Comparison of ENCODE assay signal across 8 cellular contexts in the genomic region with DNA sequence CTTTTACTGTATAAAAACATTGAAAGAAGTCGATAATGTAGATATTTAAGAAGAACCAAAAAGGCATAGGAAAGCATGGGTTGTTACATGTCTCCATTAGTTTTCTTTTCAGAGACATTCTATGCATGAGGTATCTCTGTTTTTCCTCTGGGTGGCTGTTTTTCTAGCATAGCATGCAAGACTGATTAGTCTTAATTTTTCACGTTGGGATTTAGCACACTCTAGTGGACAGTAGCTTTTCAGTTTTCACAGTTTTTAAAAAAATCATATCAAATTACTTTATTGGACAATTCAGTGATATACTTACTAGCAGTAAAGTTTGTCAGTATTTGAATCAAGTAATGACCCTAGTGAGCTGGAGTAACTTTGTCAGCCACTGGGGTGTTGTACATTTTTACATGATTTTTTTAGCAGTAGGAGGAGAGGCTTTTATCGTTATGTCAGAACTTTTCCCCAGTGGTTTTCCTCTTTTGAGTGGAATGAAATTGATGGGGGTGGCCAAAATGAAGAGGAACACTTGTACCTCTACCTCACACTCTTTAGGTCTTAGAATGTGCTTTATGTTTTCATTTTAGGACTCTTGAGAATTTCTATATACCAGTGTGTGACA. TPM values are rescaled to one million over a fixed set of nuclear protein-coding genes. Genes with fewer than 3 reads are reported as not detected.
A peak's percentile ranks its signal among the peaks of the same experiment; 100 is the strongest.
DNase-seq lines count a peak whose midpoint lies in the region; ATAC-seq, FAIRE-seq and TF ChIP-seq lines count a peak whose summit lies in the region.

No MANE protein-coding gene starts in this region.

- intact Hi-C loops in breast epithelium (cut with DNase I; ENCODE audit: low total_unique reads) (no loop called here), right lobe of liver (cut with DNase I) (loop anchor here (10.0 kb wide), 2 partner anchors 314 to 334 kb away; no protein-coding TSS in a partner anchor)

- ATAC-seq in right lobe of liver, result peak; percentile 89 to 96 (median 92)
- ATAC-seq in GM21423 (IDR thresholded peaks at IDR 0.05; ENCODE audit: unreplicated experiment), result no peak
- no peak for ATAC-seq in HG03439 (IDR thresholded peaks at IDR 0.05; ENCODE audit: unreplicated experiment)

- H3K4me3 ChIP-seq in breast epithelium (no peak overlapping the region), right lobe of liver (no peak overlapping the region)

- H3K27me3 ChIP-seq in breast epithelium (no peaks in the 10 kb centered on the region), right lobe of liver (no peaks in the 10 kb centered on the region)

- WGBS in right lobe of liver (ENCODE audit: insufficient coverage, low coverage, low lambda C conversion rate, missing lambda C conversion rate), result 55% methylated on average over 3 of the region's 3 CpGs

- DNase-seq in AML-193 (lab: John Stamatoyannopoulos, UW) (peak; percentile 88), GM19239 (ENCODE audit: insufficient read length, low spot score) (no peak), NCI-H524 treated with DMSO at 0.1 percent for 48 hours (lab: John Stamatoyannopoulos, UW) (peak; percentile 57), breast epithelium (ENCODE audit: low spot score in 2 of 2) (no peak), right lobe of liver (no peak), 8988T (no peak)

- TF ChIP-seq CTCF in breast epithelium (IDR thresholded peaks at IDR 0.05) (peak in 2 of 3 donors; percentile 42 to 69), right lobe of liver (IDR thresholded peaks at IDR 0.05) (peak; percentile 63 to 81 (median 70))

- H3K9me3 ChIP-seq in breast epithelium (no peaks in the 10 kb centered on the region), right lobe of liver (no peaks in the 10 kb centered on the region)

- peak; percentile 55 for FAIRE-seq in GM19239 (lab: Jason Lieb, UNC)

- H3K27ac ChIP-seq in breast epithelium (no peak overlapping the region), right lobe of liver (no peak overlapping the region)

- no peaks in the 10 kb centered on the region for H3K36me3 ChIP-seq in breast epithelium
- no peaks in the 10 kb centered on the region for H3K36me3 ChIP-seq in right lobe of liver

- H3K4me1 ChIP-seq in breast epithelium, result no peaks in the 10 kb centered on the region
- no peaks in the 10 kb centered on the region for H3K4me1 ChIP-seq in right lobe of liver

- TF ChIP-seq POLR2A in breast epithelium (IDR thresholded peaks at IDR 0.05) (no peak), right lobe of liver (IDR thresholded peaks at IDR 0.05) (no peak)

RNA-seq across cellular contexts. Expression of gene SEC22A, which starts 57.2 kb away (rescaled TPM):
- total RNA-seq in breast epithelium (10 to 100 TPM; 28.5 to 45.2 (median 33.1) TPM), right lobe of liver (10 to 100 TPM in 4 of 6 experiments, 1 to 10 TPM in 2; 7.5 to 24.9 (median 11.0) TPM)

Comparison
In these comparisons a context has a peak if more than half of its experiments do, and no peak if none do; other contexts are left out.
1. DNase-seq: peak in AML-193 (2 of 2) and NCI-H524 treated with DMSO at 0.1 percent for 48 hours (single experiment); none in GM19239 (single experiment), breast epithelium (0 of 2), right lobe of liver (0 of 3) and 8988T (single experiment).
2. ATAC-seq: peak in right lobe of liver (4 of 4); none in GM21423 (single experiment) and HG03439 (single experiment).